ENCODE assay signal across 9 cellular contexts in the genomic region with DNA sequence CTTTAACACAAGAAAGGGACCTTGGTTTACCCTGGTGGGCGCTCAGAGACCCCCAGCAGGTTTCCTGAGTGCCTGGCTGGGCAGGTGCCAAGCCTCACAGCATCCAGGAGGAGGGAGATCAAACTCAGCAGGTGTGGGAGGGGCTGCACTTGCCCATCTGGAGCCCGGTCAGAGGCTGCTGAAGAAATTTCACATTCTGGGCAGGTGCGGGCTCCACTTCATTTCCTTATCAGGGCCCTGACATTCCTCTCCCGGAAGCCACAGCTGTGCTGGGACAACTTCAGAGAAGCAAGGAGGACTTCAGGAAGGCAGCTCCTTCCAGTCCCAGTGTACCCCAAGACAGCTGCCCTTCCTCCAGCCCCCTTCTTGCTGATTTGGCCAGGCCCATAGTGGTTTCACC.
DNase-seq lines count a peak whose midpoint lies in the region; ATAC-seq and TF ChIP-seq lines count a peak whose summit lies in the region.
"Had no signal": no experiment of that assay in that cellular context is flagged by ENCODE, and none has a peak within 500 bp of the region (broad histone marks: within the 10 kb centered on the region; RNA-seq: fewer than 3 reads in every experiment).

No MANE protein-coding gene starts in this region.

- no peaks in the 10 kb centered on the region for H3K27me3 ChIP-seq in BLaER1
- H3K27me3 ChIP-seq in HUES64 (ENCODE audit: insufficient read depth, low read length): no peaks in the 10 kb centered on the region
- H3K27me3 ChIP-seq in left lung: no peaks in the 10 kb centered on the region
- H3K27me3 ChIP-seq in tibial artery: no peaks in the 10 kb centered on the region
- H3K27me3 ChIP-seq: right lobe of liver had no signal

- no peaks in the 10 kb centered on the region for H3K4me1 ChIP-seq in BLaER1
- H3K4me1 ChIP-seq in HUES64 (ENCODE audit: insufficient read depth, low read length): peaks cover 58% of the 10 kb centered on the region
- H3K4me1 ChIP-seq in left lung: peaks cover 29 to 85% of the 10 kb centered on the region in 2 donors
- H3K4me1 ChIP-seq in tibial artery: peaks cover 7 to 68% (median 42%) of the 10 kb centered on the region in 4 donors

- TF ChIP-seq CTCF in WTC11 (IDR thresholded peaks at IDR 0.05) (no peak), left lung (IDR thresholded peaks at IDR 0.05) (no peak), nephron progenitor cell (IDR thresholded peaks at IDR 0.05) (no peak), tibial artery (IDR thresholded peaks at IDR 0.05) (no peak)

- H3K36me3 Mint-ChIP-seq in WTC11: no peaks in the 10 kb centered on the region
- no peaks in the 10 kb centered on the region for H3K36me3 Mint-ChIP-seq in nephron progenitor cell (ENCODE audit: low read depth)

- POLR2A ChIA-PET in WTC11 (lab: Charles Lee): no interaction called here

- H3K9me3 ChIP-seq in BLaER1 (no peaks in the 10 kb centered on the region), HUES64 (ENCODE audit: insufficient read depth, low read depth, low read length) (no peaks in the 10 kb centered on the region), left lung (no peaks in the 10 kb centered on the region), tibial artery (no peaks in the 10 kb centered on the region)
- H3K9me3 ChIP-seq: right lobe of liver had no signal

- intact Hi-C loops in left lung (cut with DNase I) (no loop called here), tibial artery (cut with DNase I; ENCODE audit: low total_unique reads) (no loop called here)

- no peak overlapping the region for H3K4me3 Mint-ChIP-seq in WTC11
- no peak overlapping the region for H3K4me3 Mint-ChIP-seq in nephron progenitor cell

- peaks cover 73% of the 10 kb centered on the region for H3K4me1 Mint-ChIP-seq in WTC11
- peaks cover 73% of the 10 kb centered on the region for H3K4me1 Mint-ChIP-seq in nephron progenitor cell

- H3K9me3 Mint-ChIP-seq in WTC11 (no peaks in the 10 kb centered on the region), nephron progenitor cell (no peaks in the 10 kb centered on the region)

- H3K27ac ChIP-seq in BLaER1 (0 out of 2 replicates have a peak overlapping the region, but pooled peaks have one; percentile 69), HUES64 (ENCODE audit: low read depth, low read length) (peak overlapping the region; percentile 57; the same call in 1 of the 2 replicates), left lung (peak overlapping the region; percentile 66 to 69), tibial artery (no peak overlapping the region)

- CTCF ChIA-PET in WTC11 (lab: Charles Lee): interaction anchor here (0.9 to 2.2 kb wide), 3 partner anchors 11 to 30 kb away, joined by 3 to 10 read pairs (median 4); no protein-coding TSS in a partner anchor

- H3K9ac ChIP-seq in BLaER1 (no peak overlapping the region), HUES64 (ENCODE audit: low read depth, low read length) (no peak overlapping the region)

- peaks cover 26% of the 10 kb centered on the region for H4K20me1 ChIP-seq in BLaER1

- H3K4me2 ChIP-seq in BLaER1: no peak overlapping the region

- 56% methylated on average over 4 of the region's 4 CpGs for WGBS in HUES64

- DNase-seq in WTC11 (ENCODE audit: low spot score) (no peak), left lung (peak in 1 of 2 donors; percentile 37), nephron progenitor cell (no peak), HT-29 (ENCODE audit: low spot score) (no peak), tibial artery (no peak)

- H3K27me3 Mint-ChIP-seq in WTC11 (ENCODE audit: low read depth) (no peaks in the 10 kb centered on the region; the same call in 1 of the 2 replicates), nephron progenitor cell (ENCODE audit: low read depth, poor library complexity) (peaks cover 4% of the 10 kb centered on the region)

- H3K4me3 ChIP-seq in BLaER1 (no peak overlapping the region), HUES64 (ENCODE audit: low read length) (no peak overlapping the region), left lung (no peak overlapping the region), tibial artery (no peak overlapping the region)
- H3K4me3 ChIP-seq: right lobe of liver had no signal

- H3K27ac Mint-ChIP-seq in WTC11 (peak overlapping the region; percentile 76), nephron progenitor cell (no peak overlapping the region)

- no peak; the same call in 1 of the 2 replicates for ATAC-seq in WTC11
- peak; percentile 51 for ATAC-seq in left lung
- ATAC-seq in GM21723 (IDR thresholded peaks at IDR 0.05; ENCODE audit: unreplicated experiment): no peak

- H3K36me3 ChIP-seq in BLaER1: no peaks in the 10 kb centered on the region
- H3K36me3 ChIP-seq in HUES64 (ENCODE audit: insufficient read depth, low read length): no peaks in the 10 kb centered on the region
- H3K36me3 ChIP-seq in left lung: no peaks in the 10 kb centered on the region
- H3K36me3 ChIP-seq in tibial artery: no peaks in the 10 kb centered on the region
- H3K36me3 ChIP-seq: right lobe of liver had no signal

TF ChIP-seq in WTC11, 78 proteins besides CTCF, POLR2A, EP300 and RAD21:
- TF ChIP-seq ZNF423 (CRISPR knock-in tag; IDR thresholded peaks at IDR 0.05) (peak; percentile 55; the same call in 1 of the 2 replicates), ZNF263 (CRISPR knock-in tag; IDR thresholded peaks at IDR 0.05; ENCODE audit: low read depth) (no peak), CBFB (CRISPR knock-in tag; IDR thresholded peaks at IDR 0.05; ENCODE audit: low read depth) (no peak)
- TF ChIP-seq, protein P1, sequence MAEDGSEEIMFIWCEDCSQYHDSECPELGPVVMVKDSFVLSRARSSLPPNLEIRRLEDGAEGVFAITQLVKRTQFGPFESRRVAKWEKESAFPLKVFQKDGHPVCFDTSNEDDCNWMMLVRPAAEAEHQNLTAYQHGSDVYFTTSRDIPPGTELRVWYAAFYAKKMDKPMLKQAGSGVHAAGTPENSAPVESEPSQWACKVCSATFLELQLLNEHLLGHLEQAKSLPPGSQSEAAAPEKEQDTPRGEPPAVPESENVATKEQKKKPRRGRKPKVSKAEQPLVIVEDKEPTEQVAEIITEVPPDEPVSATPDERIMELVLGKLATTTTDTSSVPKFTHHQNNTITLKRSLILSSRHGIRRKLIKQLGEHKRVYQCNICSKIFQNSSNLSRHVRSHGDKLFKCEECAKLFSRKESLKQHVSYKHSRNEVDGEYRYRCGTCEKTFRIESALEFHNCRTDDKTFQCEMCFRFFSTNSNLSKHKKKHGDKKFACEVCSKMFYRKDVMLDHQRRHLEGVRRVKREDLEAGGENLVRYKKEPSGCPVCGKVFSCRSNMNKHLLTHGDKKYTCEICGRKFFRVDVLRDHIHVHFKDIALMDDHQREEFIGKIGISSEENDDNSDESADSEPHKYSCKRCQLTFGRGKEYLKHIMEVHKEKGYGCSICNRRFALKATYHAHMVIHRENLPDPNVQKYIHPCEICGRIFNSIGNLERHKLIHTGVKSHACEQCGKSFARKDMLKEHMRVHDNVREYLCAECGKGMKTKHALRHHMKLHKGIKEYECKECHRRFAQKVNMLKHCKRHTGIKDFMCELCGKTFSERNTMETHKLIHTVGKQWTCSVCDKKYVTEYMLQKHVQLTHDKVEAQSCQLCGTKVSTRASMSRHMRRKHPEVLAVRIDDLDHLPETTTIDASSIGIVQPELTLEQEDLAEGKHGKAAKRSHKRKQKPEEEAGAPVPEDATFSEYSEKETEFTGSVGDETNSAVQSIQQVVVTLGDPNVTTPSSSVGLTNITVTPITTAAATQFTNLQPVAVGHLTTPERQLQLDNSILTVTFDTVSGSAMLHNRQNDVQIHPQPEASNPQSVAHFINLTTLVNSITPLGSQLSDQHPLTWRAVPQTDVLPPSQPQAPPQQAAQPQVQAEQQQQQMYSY (CRISPR knock-in tag; IDR thresholded peaks at IDR 0.05): no peak
- TF ChIP-seq, protein P2, sequence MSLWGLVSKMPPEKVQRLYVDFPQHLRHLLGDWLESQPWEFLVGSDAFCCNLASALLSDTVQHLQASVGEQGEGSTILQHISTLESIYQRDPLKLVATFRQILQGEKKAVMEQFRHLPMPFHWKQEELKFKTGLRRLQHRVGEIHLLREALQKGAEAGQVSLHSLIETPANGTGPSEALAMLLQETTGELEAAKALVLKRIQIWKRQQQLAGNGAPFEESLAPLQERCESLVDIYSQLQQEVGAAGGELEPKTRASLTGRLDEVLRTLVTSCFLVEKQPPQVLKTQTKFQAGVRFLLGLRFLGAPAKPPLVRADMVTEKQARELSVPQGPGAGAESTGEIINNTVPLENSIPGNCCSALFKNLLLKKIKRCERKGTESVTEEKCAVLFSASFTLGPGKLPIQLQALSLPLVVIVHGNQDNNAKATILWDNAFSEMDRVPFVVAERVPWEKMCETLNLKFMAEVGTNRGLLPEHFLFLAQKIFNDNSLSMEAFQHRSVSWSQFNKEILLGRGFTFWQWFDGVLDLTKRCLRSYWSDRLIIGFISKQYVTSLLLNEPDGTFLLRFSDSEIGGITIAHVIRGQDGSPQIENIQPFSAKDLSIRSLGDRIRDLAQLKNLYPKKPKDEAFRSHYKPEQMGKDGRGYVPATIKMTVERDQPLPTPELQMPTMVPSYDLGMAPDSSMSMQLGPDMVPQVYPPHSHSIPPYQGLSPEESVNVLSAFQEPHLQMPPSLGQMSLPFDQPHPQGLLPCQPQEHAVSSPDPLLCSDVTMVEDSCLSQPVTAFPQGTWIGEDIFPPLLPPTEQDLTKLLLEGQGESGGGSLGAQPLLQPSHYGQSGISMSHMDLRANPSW (CRISPR knock-in tag; conservative IDR thresholded peaks at IDR 0.05; ENCODE audit: low read depth): no peak

Comparison
In these comparisons a context has a peak if more than half of its experiments do, and no peak if none do; other contexts are left out.
1. H3K27ac ChIP-seq: peak in BLaER1 (single experiment), HUES64 (single experiment) and left lung (2 of 2); none in tibial artery (0 of 2).